In genomic region chr6:143516700-143517446, GRCh38 we compare ENCODE assay signal across 1 cellular context.
TF ChIP-seq lines count a peak whose summit lies in the region.

No MANE protein-coding gene starts in this region.

TF ChIP-seq in SK-N-SH treated with all-trans-retinoic acid at 6 μM for 48 hours, 23 proteins besides CTCF, POLR2A, EP300 and RAD21 (continued from another document):
- TF ChIP-seq TSHZ2 (CRISPR knock-in tag; IDR thresholded peaks at IDR 0.05) (no peak), BACH2 (CRISPR knock-in tag; IDR thresholded peaks at IDR 0.05; ENCODE audit: borderline replicate concordance) (no peak), RARB (CRISPR knock-in tag; IDR thresholded peaks at IDR 0.05) (no peak), ZFP30 (CRISPR knock-in tag; IDR thresholded peaks at IDR 0.05) (no peak), PATZ1 (CRISPR knock-in tag; IDR thresholded peaks at IDR 0.05; ENCODE audit: borderline replicate concordance) (no peak), ARNTL (CRISPR knock-in tag; IDR thresholded peaks at IDR 0.05; ENCODE audit: borderline replicate concordance, low read depth) (no peak), POU6F1 (CRISPR knock-in tag; IDR thresholded peaks at IDR 0.05; ENCODE audit: borderline replicate concordance, low read depth) (no peak), ISL1 (CRISPR knock-in tag; IDR thresholded peaks at IDR 0.05) (no peak), ZFP3 (CRISPR knock-in tag; IDR thresholded peaks at IDR 0.05) (no peak), ZNF8 (CRISPR knock-in tag; IDR thresholded peaks at IDR 0.05) (no peak)
TF ChIP-seq in SK-N-SH treated with all-trans-retinoic acid at 6 μM for 48 hours: peak in this region for 0.
